ENCODE assay signal across 2 cellular contexts in genomic region chr22:38963872-38964271, GRCh38.
TF ChIP-seq lines count a peak whose summit lies in the region.

No MANE protein-coding gene starts in this region.

TF ChIP-seq in IMR-90, 13 proteins besides CTCF, POLR2A, EP300 and RAD21:
- no peak for TF ChIP-seq CHD1 (IDR thresholded peaks at IDR 0.05; ENCODE audit: low read depth, low read length)
- TF ChIP-seq RCOR1 (IDR thresholded peaks at IDR 0.05; ENCODE audit: insufficient replicate concordance, low read length) = no peak
- TF ChIP-seq MAFK (IDR thresholded peaks at IDR 0.05; ENCODE audit: low read depth, low read length) = no peak
- no peak for TF ChIP-seq RFX5 (IDR thresholded peaks at IDR 0.05; ENCODE audit: low read depth, low read length)
- TF ChIP-seq BHLHE40 (IDR thresholded peaks at IDR 0.05; ENCODE audit: low read depth, low read length) = no peak
- TF ChIP-seq NFE2L2 (IDR thresholded peaks at IDR 0.05; ENCODE audit: low read depth, low read length) = no peak
- no peak for TF ChIP-seq USF2 (IDR thresholded peaks at IDR 0.05; ENCODE audit: low read depth, low read length)
- no peak for TF ChIP-seq FOS (IDR thresholded peaks at IDR 0.05; ENCODE audit: low read depth, low read length)
- no peak for TF ChIP-seq CEBPB (IDR thresholded peaks at IDR 0.05; ENCODE audit: low read depth, low read length)
- no peak for TF ChIP-seq SMC3 (IDR thresholded peaks at IDR 0.05; ENCODE audit: low read depth, low read length)
- TF ChIP-seq MXI1 (IDR thresholded peaks at IDR 0.05; ENCODE audit: borderline replicate concordance, low read depth, low read length) = no peak

TF ChIP-seq in SK-N-SH treated with all-trans-retinoic acid at 6 μM for 48 hours, 23 proteins besides CTCF, POLR2A, EP300 and RAD21:
- TF ChIP-seq, protein P1, sequence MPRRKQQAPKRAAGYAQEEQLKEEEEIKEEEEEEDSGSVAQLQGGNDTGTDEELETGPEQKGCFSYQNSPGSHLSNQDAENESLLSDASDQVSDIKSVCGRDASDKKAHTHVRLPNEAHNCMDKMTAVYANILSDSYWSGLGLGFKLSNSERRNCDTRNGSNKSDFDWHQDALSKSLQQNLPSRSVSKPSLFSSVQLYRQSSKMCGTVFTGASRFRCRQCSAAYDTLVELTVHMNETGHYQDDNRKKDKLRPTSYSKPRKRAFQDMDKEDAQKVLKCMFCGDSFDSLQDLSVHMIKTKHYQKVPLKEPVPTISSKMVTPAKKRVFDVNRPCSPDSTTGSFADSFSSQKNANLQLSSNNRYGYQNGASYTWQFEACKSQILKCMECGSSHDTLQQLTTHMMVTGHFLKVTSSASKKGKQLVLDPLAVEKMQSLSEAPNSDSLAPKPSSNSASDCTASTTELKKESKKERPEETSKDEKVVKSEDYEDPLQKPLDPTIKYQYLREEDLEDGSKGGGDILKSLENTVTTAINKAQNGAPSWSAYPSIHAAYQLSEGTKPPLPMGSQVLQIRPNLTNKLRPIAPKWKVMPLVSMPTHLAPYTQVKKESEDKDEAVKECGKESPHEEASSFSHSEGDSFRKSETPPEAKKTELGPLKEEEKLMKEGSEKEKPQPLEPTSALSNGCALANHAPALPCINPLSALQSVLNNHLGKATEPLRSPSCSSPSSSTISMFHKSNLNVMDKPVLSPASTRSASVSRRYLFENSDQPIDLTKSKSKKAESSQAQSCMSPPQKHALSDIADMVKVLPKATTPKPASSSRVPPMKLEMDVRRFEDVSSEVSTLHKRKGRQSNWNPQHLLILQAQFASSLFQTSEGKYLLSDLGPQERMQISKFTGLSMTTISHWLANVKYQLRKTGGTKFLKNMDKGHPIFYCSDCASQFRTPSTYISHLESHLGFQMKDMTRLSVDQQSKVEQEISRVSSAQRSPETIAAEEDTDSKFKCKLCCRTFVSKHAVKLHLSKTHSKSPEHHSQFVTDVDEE (CRISPR knock-in tag; IDR thresholded peaks at IDR 0.05) = no peak
- TF ChIP-seq OSR1 (CRISPR knock-in tag; IDR thresholded peaks at IDR 0.05) (no peak), CSRNP3 (CRISPR knock-in tag; IDR thresholded peaks at IDR 0.05) (no peak), BACH2 (CRISPR knock-in tag; IDR thresholded peaks at IDR 0.05; ENCODE audit: borderline replicate concordance) (no peak), TOX (CRISPR knock-in tag; IDR thresholded peaks at IDR 0.05; ENCODE audit: borderline replicate concordance) (no peak), SNAI2 (CRISPR knock-in tag; IDR thresholded peaks at IDR 0.05) (no peak), ZFP30 (CRISPR knock-in tag; IDR thresholded peaks at IDR 0.05) (no peak), TCF4 (CRISPR knock-in tag; IDR thresholded peaks at IDR 0.05; ENCODE audit: borderline replicate concordance) (no peak), ZNF565 (CRISPR knock-in tag; conservative IDR thresholded peaks at IDR 0.05; ENCODE audit: low read depth) (no peak), ZFP3 (CRISPR knock-in tag; IDR thresholded peaks at IDR 0.05) (no peak)
TF ChIP-seq in SK-N-SH treated with all-trans-retinoic acid at 6 μM for 48 hours: peak in this region for 0.
